23 cellular contexts compared by ENCODE assay signal in genomic region chr6:121594053-121594452, GRCh38.
"Had no signal": no experiment of that assay in that cellular context is flagged by ENCODE, and none has a peak within 500 bp of the region (broad histone marks: within the 10 kb centered on the region; RNA-seq: fewer than 3 reads in every experiment).

No MANE protein-coding gene starts in this region.

- H3K4me3 ChIP-seq: dorsolateral prefrontal cortex, gastrocnemius medialis, heart left ventricle, hepatocyte, lung, mucosa of descending colon, pancreas, sigmoid colon, stomach, thyroid gland had no signal

- H2AFZ ChIP-seq: hepatocyte had no signal

- H3K79me2 ChIP-seq: hepatocyte had no signal

- H3K36me3 ChIP-seq: gastrocnemius medialis, heart left ventricle, neutrophil, pancreas, sigmoid colon, stomach, thyroid gland had no signal

- DNase-seq: dorsolateral prefrontal cortex; effector CD4-positive, alpha-beta T cell; foreskin fibroblast; gastrocnemius medialis; heart left ventricle; kidney; mucosa of descending colon; naive B cell; pancreas; sigmoid colon; stimulated activated CD4-positive, alpha-beta T cell treated with anti-CD3 and anti-CD28 coated beads, Interleukin-2, amount 100 ng/mL, for 24 hours; stimulated activated CD4-positive, alpha-beta T cell treated with anti-CD3 and anti-CD28 coated beads, Interleukin-4, amount 100 ng/mL, for 24 hours; stimulated activated naive CD4-positive, alpha-beta T cell treated with Interleukin-2 at 50 U/mL for 16 hours; stomach; thyroid gland; trophoblast cell had no signal

- H3K27me3 ChIP-seq: dorsolateral prefrontal cortex, gastrocnemius medialis, heart left ventricle, hepatocyte, neutrophil, pancreas, sigmoid colon, stomach, thyroid gland had no signal

- ATAC-seq: gastrocnemius medialis; heart left ventricle; left lobe of liver; mucosa of descending colon; natural killer cell treated with Interleukin-12 subunit alpha and Interleukin-12 subunit beta and Interleukin-15 and Interleukin-18, amount 100 ng/mL, for 72 hours; stimulated activated effector memory CD8-positive, alpha-beta T cell treated with anti-CD3 and anti-CD28 coated beads, Interleukin-12 subunit alpha, Interleukin-12 subunit beta, amount 100 ng/mL, for 72 hours had no signal

- H3K4me2 ChIP-seq: hepatocyte had no signal

- H3K27ac ChIP-seq: gastrocnemius medialis, heart left ventricle, neutrophil, pancreas, stomach, thyroid gland had no signal

- H3K4me1 ChIP-seq: pancreas, stomach had no signal

- H3K9me3 ChIP-seq: gastrocnemius medialis, heart left ventricle, mucosa of descending colon, neutrophil, pancreas, sigmoid colon, stomach, thyroid gland had no signal

- FAIRE-seq: colon, kidney, pancreas had no signal
